In genomic region chr1:58949551-58950220, GRCh38 we compare ENCODE assay signal across 24 cellular contexts.
DNase-seq lines count a peak whose midpoint lies in the region; ATAC-seq, FAIRE-seq and TF ChIP-seq lines count a peak whose summit lies in the region.
"Had no signal": no experiment of that assay in that cellular context is flagged by ENCODE, and none has a peak within 500 bp of the region (broad histone marks: within the 10 kb centered on the region; RNA-seq: fewer than 3 reads in every experiment).

No MANE protein-coding gene starts in this region.

- H2BK15ac ChIP-seq in mesenchymal stem cell (ENCODE audit: low read depth, poor library complexity, severe bottlenecking): no peak overlapping the region

- peaks cover 15% of the 10 kb centered on the region for H3K36me3 Mint-ChIP-seq in activated CD8-positive, alpha-beta memory T cell treated with anti-CD3 and anti-CD28 coated beads, Interleukin-2, amount 10 ng/mL, durations not matched to agents 7 days and 5 days

- no peak overlapping the region for H3K18ac ChIP-seq in mesenchymal stem cell (ENCODE audit: low read depth in 1 of 2, low read length in 2 of 2)

- no peaks in the 10 kb centered on the region for H3K27me3 ChIP-seq in K562 (ENCODE audit: control insufficient read depth in 2 of 2, insufficient read depth in 2 of 2, low read length in 2 of 2)
- no peaks in the 10 kb centered on the region for H3K27me3 ChIP-seq in mesenchymal stem cell (ENCODE audit: control insufficient read depth in 1 of 2, insufficient read depth in 1 of 2, low read length in 2 of 2)
- H3K27me3 ChIP-seq: BE2C; BLaER1 treated with 17β-estradiol and CSF1 and Interleukin-3, amounts not matched to agents 10 nM and 100 nM had no signal

- H3K9me3 ChIP-seq in K562 (replicated peaks; ENCODE audit: control insufficient read depth, insufficient read depth, low read depth, low read length) (no peaks in the 10 kb centered on the region), mesenchymal stem cell (ENCODE audit: control insufficient read depth, low read length) (no peaks in the 10 kb centered on the region)
- H3K9me3 ChIP-seq: BE2C had no signal

- peak; percentile 23 for DNase-seq in activated CD8-positive, alpha-beta memory T cell treated with anti-CD3 and anti-CD28 coated beads, Interleukin-2, amount 10 ng/mL, durations not matched to agents 7 days and 5 days
- DNase-seq in activated CD8-positive, alpha-beta memory T cell treated with anti-CD3 and anti-CD28 coated beads for 24 hours: no peak
- DNase-seq in HCEC 1CT: peak; percentile 61
- DNase-seq in K562 (ENCODE audit: extremely low read depth in 1 of 4, low spot score in 3 of 4): no peak
- DNase-seq in mesenchymal stem cell: no peak
- no peak for DNase-seq in activated CD4-positive, CD25-positive, alpha-beta regulatory T cell treated with anti-CD3 and anti-CD28 coated beads, Interleukin-2, amount 50 U/mL, for 72 hours
- no peak for DNase-seq in NCI-H446 treated with DMSO at 0.1 percent for 48 hours (lab: John Stamatoyannopoulos, UW)
- DNase-seq in D341Med (ENCODE audit: low spot score): no peak
- DNase-seq: ACHN; AML-193; BE2C; CD4-positive, alpha-beta T cell; CD8-positive, alpha-beta memory T cell; DMS53; DMS79 treated with DMSO at 0.1 percent for 48 hours; GF-D8; H7 had no signal

- no peak overlapping the region for H4K91ac ChIP-seq in mesenchymal stem cell (ENCODE audit: low read length)

- 59% methylated on average over 3 of the region's 3 CpGs for WGBS in K562 (ENCODE audit: insufficient coverage, low coverage, missing lambda C conversion rate)
- WGBS in mesenchymal stem cell: 78% methylated on average over 2 of the region's 3 CpGs

- peaks cover 19% of the 10 kb centered on the region for H3K4me1 Mint-ChIP-seq in activated CD8-positive, alpha-beta memory T cell treated with anti-CD3 and anti-CD28 coated beads, Interleukin-2, amount 10 ng/mL, durations not matched to agents 7 days and 5 days

- H3K4me1 ChIP-seq in K562 (replicated peaks in 1 of 2; ENCODE audit: control insufficient read depth in 2 of 2, insufficient read depth in 2 of 2, low read length in 2 of 2) (no peaks in the 10 kb centered on the region), mesenchymal stem cell (ENCODE audit: control insufficient read depth, insufficient read depth, low read depth, low read length) (no peaks in the 10 kb centered on the region)
- H3K4me1 ChIP-seq: BE2C had no signal

- no peak for TF ChIP-seq EP300 in K562 (IDR thresholded peaks at IDR 0.05; ENCODE audit: low read length)

- H3K79me1 ChIP-seq in mesenchymal stem cell (replicated peaks; ENCODE audit: low read length, poor library complexity, severe bottlenecking): no peaks in the 10 kb centered on the region

- H2AFZ ChIP-seq in K562 (ENCODE audit: low read depth, low read length): no peak overlapping the region
- no peak overlapping the region for H2AFZ ChIP-seq in mesenchymal stem cell (ENCODE audit: low read depth, low read length)

- H3K36me3 ChIP-seq in K562 (ENCODE audit: control insufficient read depth, insufficient read depth, low read length) (no peaks in the 10 kb centered on the region), mesenchymal stem cell (ENCODE audit: control insufficient read depth in 1 of 2, insufficient read depth in 2 of 2, low read depth in 1 of 2, low read length in 2 of 2) (no peaks in the 10 kb centered on the region)
- H3K36me3 ChIP-seq: BE2C; BLaER1 treated with 17β-estradiol and CSF1 and Interleukin-3, amounts not matched to agents 10 nM and 100 nM had no signal

- H4K8ac ChIP-seq in mesenchymal stem cell (ENCODE audit: low read length): no peak overlapping the region

- in situ Hi-C loops in K562 (cut with MboI): no loop called here

- BruUV-seq in K562 (replicated peaks; lab: Mats Ljungman, UMichigan): no TSS peak

- H2BK120ac ChIP-seq in mesenchymal stem cell (ENCODE audit: low read depth, low read length): no peak overlapping the region

- ATAC-seq in activated CD8-positive, alpha-beta memory T cell treated with anti-CD3 and anti-CD28 coated beads, Interleukin-2, amount 10 ng/mL, durations not matched to agents 7 days and 5 days: no peak
- no peak for ATAC-seq in K562
- ATAC-seq: HCT116 had no signal

- intact Hi-C loops in K562 (cut with micrococcal nuclease): no loop called here

- H2BK5ac ChIP-seq in mesenchymal stem cell (ENCODE audit: low read depth, low read length, poor library complexity, severe bottlenecking): no peak overlapping the region

- peaks cover 7% of the 10 kb centered on the region for H3K9me3 Mint-ChIP-seq in activated CD8-positive, alpha-beta memory T cell treated with anti-CD3 and anti-CD28 coated beads, Interleukin-2, amount 10 ng/mL, durations not matched to agents 7 days and 5 days (ENCODE audit: low read depth)
- H3K9me3 Mint-ChIP-seq: CD4-positive, alpha-beta T cell had no signal

- H3K27ac ChIP-seq in K562 (ENCODE audit: extremely low read depth, low read depth, low read length): no peak overlapping the region
- no peak overlapping the region for H3K27ac ChIP-seq in mesenchymal stem cell (ENCODE audit: low read length, poor library complexity, severe bottlenecking)
- H3K27ac ChIP-seq: 22Rv1; BLaER1 treated with 17β-estradiol and CSF1 and Interleukin-3, amounts not matched to agents 10 nM and 100 nM had no signal

- H3K27ac Mint-ChIP-seq in activated CD8-positive, alpha-beta memory T cell treated with anti-CD3 and anti-CD28 coated beads, Interleukin-2, amount 10 ng/mL, durations not matched to agents 7 days and 5 days: no peak overlapping the region
- H3K27ac Mint-ChIP-seq: CD4-positive, alpha-beta T cell had no signal

- POLR2A ChIA-PET in K562 (lab: Yijun Ruan, JAX): interaction anchor here (0.6 to 0.7 kb wide), 3 partner anchors 12 to 97 kb away, joined by 3 to 5 read pairs (median 4); no protein-coding TSS in a partner anchor

- H3K14ac ChIP-seq in mesenchymal stem cell (ENCODE audit: low read length in 2 of 2): no peak overlapping the region

- TF ChIP-seq POLR2A in K562 (conservative IDR thresholded peaks at IDR 0.05): no peak

- H2BK12ac ChIP-seq in mesenchymal stem cell (ENCODE audit: low read length in 2 of 2): no peak overlapping the region

- TF ChIP-seq CTCF in K562 (IDR thresholded peaks at IDR 0.05 in 2 of 3, conservative IDR thresholded peaks at IDR 0.05 in 1 of 3; ENCODE audit: insufficient read depth in 2 of 3, low read depth in 1 of 3, low read length in 3 of 3): no peak

- TF ChIP-seq RAD21 in K562 (CRISPR knock-in tag; conservative IDR thresholded peaks at IDR 0.05 in 1 of 2, IDR thresholded peaks at IDR 0.05 in 1 of 2): no peak

- H3K9ac ChIP-seq in K562 (ENCODE audit: insufficient read depth in 1 of 2, low read depth in 2 of 2, low read length in 2 of 2) (no peak overlapping the region), mesenchymal stem cell (ENCODE audit: low read length) (no peak overlapping the region)
- H3K9ac ChIP-seq: BLaER1 treated with 17β-estradiol and CSF1 and Interleukin-3, amounts not matched to agents 10 nM and 100 nM had no signal

- no peaks in the 10 kb centered on the region for H3K27me3 Mint-ChIP-seq in activated CD8-positive, alpha-beta memory T cell treated with anti-CD3 and anti-CD28 coated beads, Interleukin-2, amount 10 ng/mL, durations not matched to agents 7 days and 5 days
- H3K27me3 Mint-ChIP-seq: CD4-positive, alpha-beta T cell had no signal

- H3K23ac ChIP-seq in mesenchymal stem cell (ENCODE audit: low read length in 2 of 2): no peak overlapping the region

- no peaks in the 10 kb centered on the region for H3K9me1 ChIP-seq in K562 (ENCODE audit: control insufficient read depth, insufficient read depth, low read length)

- no peak for FAIRE-seq in K562 (lab: Jason Lieb, UNC)
- FAIRE-seq: A204.1, GM12892, H1 had no signal

- H3K4me3 Mint-ChIP-seq in activated CD8-positive, alpha-beta memory T cell treated with anti-CD3 and anti-CD28 coated beads, Interleukin-2, amount 10 ng/mL, durations not matched to agents 7 days and 5 days: no peak overlapping the region
- H3K4me3 Mint-ChIP-seq: CD14-positive monocyte; CD4-positive, alpha-beta T cell; CD8-positive, alpha-beta memory T cell had no signal

- peak overlapping the region; percentile 19 for H2AK5ac ChIP-seq in mesenchymal stem cell (ENCODE audit: low read length, severe bottlenecking)

- CTCF ChIA-PET in activated CD8-positive, alpha-beta memory T cell treated with anti-CD3 and anti-CD28 coated beads, Interleukin-2, amount 10 ng/mL, durations not matched to agents 7 days and 5 days (lab: Charles Lee): interaction anchor here (0.7 to 1.1 kb wide), 2 partner anchors 9 to 49 kb away, joined by 3 read pairs; no protein-coding TSS in a partner anchor
- CTCF ChIA-PET in K562 (lab: Yijun Ruan, JAX; ENCODE audit: low intra/inter-chr PET ratio): no interaction called here

- H3K4me3 ChIP-seq in K562: no peak overlapping the region
- no peak overlapping the region for H3K4me3 ChIP-seq in mesenchymal stem cell (ENCODE audit: insufficient read depth in 1 of 2, low read depth in 1 of 2, low read length in 2 of 2)
- H3K4me3 ChIP-seq: BLaER1 treated with 17β-estradiol and CSF1 and Interleukin-3, amounts not matched to agents 10 nM and 100 nM had no signal

- H3K4me2 ChIP-seq in K562 (ENCODE audit: insufficient read depth, low read length) (no peak overlapping the region), mesenchymal stem cell (ENCODE audit: low read length, poor library complexity, severe bottlenecking) (no peak overlapping the region)

- H3K4ac ChIP-seq in mesenchymal stem cell (ENCODE audit: low read depth in 1 of 2, low read length in 2 of 2): no peak overlapping the region

- no peaks in the 10 kb centered on the region for H4K20me1 ChIP-seq in K562 (replicated peaks; ENCODE audit: control insufficient read depth, insufficient read depth, low read length)
- H4K20me1 ChIP-seq: BLaER1 treated with 17β-estradiol and CSF1 and Interleukin-3, amounts not matched to agents 10 nM and 100 nM had no signal

- H3K79me2 ChIP-seq in K562 (ENCODE audit: control insufficient read depth, insufficient read depth, low read length): no peaks in the 10 kb centered on the region

TF ChIP-seq in K562, 482 proteins besides CTCF, POLR2A, EP300 and RAD21:
- TF ChIP-seq MTA2 (IDR thresholded peaks at IDR 0.05; ENCODE audit: low read depth) (no peak), HDAC3 (IDR thresholded peaks at IDR 0.05; ENCODE audit: borderline replicate concordance, partially characterized antibody) (no peak), ZKSCAN8 (CRISPR knock-in tag; IDR thresholded peaks at IDR 0.05) (peak; percentile 84; the same call in 1 of the 2 replicates), C11orf30 (IDR thresholded peaks at IDR 0.05; ENCODE audit: low read depth) (peak; percentile 54), ZNF316 (IDR thresholded peaks at IDR 0.05) (peak; percentile 78), MAFG (tag; conservative IDR thresholded peaks at IDR 0.05) (peak; percentile 48)

Comparison
In these comparisons a context has a peak if more than half of its experiments do, and no peak if none do; other contexts are left out.
1. DNase-seq: peak in activated CD8-positive, alpha-beta memory T cell treated with anti-CD3 and anti-CD28 coated beads, Interleukin-2, amount 10 ng/mL, durations not matched to agents 7 days and 5 days (single experiment) and HCEC 1CT (single experiment); none in activated CD8-positive, alpha-beta memory T cell treated with anti-CD3 and anti-CD28 coated beads for 24 hours (single experiment), K562 (0 of 4), mesenchymal stem cell (single experiment), activated CD4-positive, CD25-positive, alpha-beta regulatory T cell treated with anti-CD3 and anti-CD28 coated beads, Interleukin-2, amount 50 U/mL, for 72 hours (single experiment), NCI-H446 treated with DMSO at 0.1 percent for 48 hours (single experiment) and D341Med (single experiment).